Comparison of ENCODE assay signal across 9 cellular contexts in genomic region chr1:150973826-150974579, GRCh38. TPM values are rescaled to one million over a fixed set of nuclear protein-coding genes. Genes with fewer than 3 reads are reported as not detected.
A peak's percentile ranks its signal among the peaks of the same experiment; 100 is the strongest.
DNase-seq lines count a peak whose midpoint lies in the region; ATAC-seq and TF ChIP-seq lines count a peak whose summit lies in the region.
"Had no signal": no experiment of that assay in that cellular context is flagged by ENCODE, and none has a peak within 500 bp of the region (broad histone marks: within the 10 kb centered on the region; RNA-seq: fewer than 3 reads in every experiment).

No MANE protein-coding gene starts in this region.

- H3K27me3 Mint-ChIP-seq in activated T-cell treated with anti-CD3 and anti-CD28 coated beads, Interleukin-2, amount 50 U/mL, for 72 hours (ENCODE audit: low read depth), result no peaks in the 10 kb centered on the region
- H3K27me3 Mint-ChIP-seq in natural killer cell treated with Interleukin-12 subunit alpha and Interleukin-12 subunit beta and Interleukin-15 and Interleukin-18, amount 100 ng/mL, for 72 hours, result no peaks in the 10 kb centered on the region

- H3K9me3 Mint-ChIP-seq in activated T-cell treated with anti-CD3 and anti-CD28 coated beads, Interleukin-2, amount 50 U/mL, for 72 hours, result no peaks in the 10 kb centered on the region
- H3K9me3 Mint-ChIP-seq in natural killer cell treated with Interleukin-12 subunit alpha and Interleukin-12 subunit beta and Interleukin-15 and Interleukin-18, amount 100 ng/mL, for 72 hours, result no peaks in the 10 kb centered on the region

- peaks cover 61 to 79% (median 77%) of the 10 kb centered on the region in 4 donors for H3K4me1 ChIP-seq in esophagus muscularis mucosa
- peaks cover 4% of the 10 kb centered on the region for H3K4me1 ChIP-seq in urinary bladder (ENCODE audit: insufficient read depth)

- no peaks in the 10 kb centered on the region for H3K27me3 ChIP-seq in esophagus muscularis mucosa

- peaks cover 0 to 3% of the 10 kb centered on the region in 2 donors for H3K36me3 Mint-ChIP-seq in activated T-cell treated with anti-CD3 and anti-CD28 coated beads, Interleukin-2, amount 50 U/mL, for 72 hours (ENCODE audit: insufficient read depth in 2 of 2)
- H3K36me3 Mint-ChIP-seq in natural killer cell treated with Interleukin-12 subunit alpha and Interleukin-12 subunit beta and Interleukin-15 and Interleukin-18, amount 100 ng/mL, for 72 hours, result no peaks in the 10 kb centered on the region

- peak; percentile 78 for DNase-seq in GM13977 (ENCODE audit: low spot score)
- DNase-seq in NCI-H748 (lab: John Stamatoyannopoulos, UW; ENCODE audit: unreplicated experiment), result peak; percentile 51
- DNase-seq in activated T-cell treated with anti-CD3 and anti-CD28 coated beads, Interleukin-2, amount 50 U/mL, for 72 hours, result peak; percentile 52 to 54
- DNase-seq in esophagus muscularis mucosa (ENCODE audit: extremely low spot score), result no peak
- peak; percentile 64 for DNase-seq in natural killer cell treated with Interleukin-12 subunit alpha and Interleukin-12 subunit beta and Interleukin-15 and Interleukin-18, amount 100 ng/mL, for 72 hours (ENCODE audit: low spot score)
- no peak for DNase-seq in posterior vena cava (ENCODE audit: low spot score)

- no peak for TF ChIP-seq POLR2A in esophagus muscularis mucosa (IDR thresholded peaks at IDR 0.05; ENCODE audit: low read depth)

- TF ChIP-seq EP300 in esophagus muscularis mucosa (IDR thresholded peaks at IDR 0.05), result no peak

- peaks cover 0 to 2% (median under 1%) of the 10 kb centered on the region in 4 donors for H3K36me3 ChIP-seq in esophagus muscularis mucosa
- H3K36me3 ChIP-seq in urinary bladder (ENCODE audit: insufficient read depth), result no peaks in the 10 kb centered on the region

- TF ChIP-seq CTCF in GM13977 (IDR thresholded peaks at IDR 0.05; ENCODE audit: extremely low read depth, insufficient read depth, missing control alignments) (peak; percentile 1), esophagus muscularis mucosa (IDR thresholded peaks at IDR 0.05) (no peak)

- H3K9me3 ChIP-seq in esophagus muscularis mucosa, result no peaks in the 10 kb centered on the region

- ATAC-seq in HG02759 (IDR thresholded peaks at IDR 0.05; ENCODE audit: unreplicated experiment), result peak; percentile 47
- peak; percentile 44 to 49 for ATAC-seq in activated T-cell treated with anti-CD3 and anti-CD28 coated beads, Interleukin-2, amount 50 U/mL, for 72 hours (replicated peaks in 1 of 2)
- ATAC-seq in natural killer cell treated with Interleukin-12 subunit alpha and Interleukin-12 subunit beta and Interleukin-15 and Interleukin-18, amount 100 ng/mL, for 72 hours, result peak; percentile 57 to 68

- H3K4me3 ChIP-seq in esophagus muscularis mucosa (peak overlapping the region; percentile 73 to 98 (median 90)), urinary bladder (ENCODE audit: low read depth, low read length) (peak overlapping the region; percentile 89)

- peak overlapping the region; percentile 88 for H3K27ac Mint-ChIP-seq in activated T-cell treated with anti-CD3 and anti-CD28 coated beads, Interleukin-2, amount 50 U/mL, for 72 hours
- H3K27ac Mint-ChIP-seq in natural killer cell treated with Interleukin-12 subunit alpha and Interleukin-12 subunit beta and Interleukin-15 and Interleukin-18, amount 100 ng/mL, for 72 hours, result peak overlapping the region; percentile 74 to 93

- in situ Hi-C loops in GM13977 (cut with MboI; ENCODE audit: low pct_unique_long_range_greater_than_20kb, low sequenced_read_pairs, unreplicated experiment), result loop anchor here (25.0 kb wide), 1 partner anchor 737 kb away; the partner anchor contains the start of gene ANP32E

- H3K4me3 Mint-ChIP-seq in activated T-cell treated with anti-CD3 and anti-CD28 coated beads, Interleukin-2, amount 50 U/mL, for 72 hours, result peak overlapping the region; percentile 90 to 92
- H3K4me3 Mint-ChIP-seq in natural killer cell treated with Interleukin-12 subunit alpha and Interleukin-12 subunit beta and Interleukin-15 and Interleukin-18, amount 100 ng/mL, for 72 hours, result peak overlapping the region; percentile 88

- peak overlapping the region; percentile 93 to 98 (median 98) for H3K27ac ChIP-seq in esophagus muscularis mucosa (replicated peaks in 1 of 4)
- H3K27ac ChIP-seq in urinary bladder (ENCODE audit: low read depth), result peak overlapping the region; percentile 90

- peaks cover 68% of the 10 kb centered on the region for H3K4me1 Mint-ChIP-seq in activated T-cell treated with anti-CD3 and anti-CD28 coated beads, Interleukin-2, amount 50 U/mL, for 72 hours (ENCODE audit: low read depth)
- H3K4me1 Mint-ChIP-seq in natural killer cell treated with Interleukin-12 subunit alpha and Interleukin-12 subunit beta and Interleukin-15 and Interleukin-18, amount 100 ng/mL, for 72 hours (ENCODE audit: low read depth in 2 of 2), result peaks cover 52 to 56% of the 10 kb centered on the region in 2 donors

- intact Hi-C loops in esophagus muscularis mucosa (cut with DNase I) (loop anchor here (5.0 kb wide), 1 partner anchor 97 kb away; the partner anchor contains the start of gene ARNT), posterior vena cava (cut with DNase I) (no loop called here)

- under 1% methylated on average over 26 of the region's 67 CpGs for WGBS in esophagus muscularis mucosa
- WGBS in urinary bladder, result under 1% methylated on average over 66 of the region's 67 CpGs

RNA-seq across cellular contexts. Expression of gene CERS2, which starts 0.6 kb away (rescaled TPM):
- 100 to 1,000 TPM; 184 to 185 TPM for total RNA-seq in activated T-cell treated with anti-CD3 and anti-CD28 coated beads, Interleukin-2, amount 50 U/mL, for 72 hours
- total RNA-seq in esophagus muscularis mucosa, result 100 to 1,000 TPM in 3 of 4 donors, 10 to 100 TPM in 1; 91.8 to 130 (median 117) TPM
- 100 to 1,000 TPM; 170 to 211 TPM for total RNA-seq in natural killer cell treated with Interleukin-12 subunit alpha and Interleukin-12 subunit beta and Interleukin-15 and Interleukin-18, amount 100 ng/mL, for 72 hours
- 75.1 TPM for total RNA-seq in urinary bladder
- polyA plus RNA-seq in urinary bladder, result 131 TPM
- 100 to 1,000 TPM; 112 to 133 TPM for total RNA-seq in posterior vena cava

RNA-seq across cellular contexts. Expression of gene ANXA9, which starts 8.1 kb away (rescaled TPM):
- under 1 TPM in 1 of 2 donors, not detected in 1; 0.21 TPM for total RNA-seq in activated T-cell treated with anti-CD3 and anti-CD28 coated beads, Interleukin-2, amount 50 U/mL, for 72 hours
- under 1 TPM; 0.13 to 0.42 (median 0.34) TPM for total RNA-seq in esophagus muscularis mucosa
- total RNA-seq in natural killer cell treated with Interleukin-12 subunit alpha and Interleukin-12 subunit beta and Interleukin-15 and Interleukin-18, amount 100 ng/mL, for 72 hours, result not detected
- 5.2 TPM for total RNA-seq in urinary bladder
- polyA plus RNA-seq in urinary bladder, result 0.95 TPM
- under 1 TPM in 1 of 2 donors, not detected in 1; 0.19 TPM for total RNA-seq in posterior vena cava
- total RNA-seq: pulmonary artery endothelial cell had no signal

RNA-seq across cellular contexts. Expression of gene MINDY1, which starts 32.7 kb away (rescaled TPM):
- total RNA-seq in activated T-cell treated with anti-CD3 and anti-CD28 coated beads, Interleukin-2, amount 50 U/mL, for 72 hours, result 10 to 100 TPM; 10.9 to 11.9 TPM
- total RNA-seq in esophagus muscularis mucosa, result 10 to 100 TPM; 21.6 to 31.7 (median 27.0) TPM
- 10 to 100 TPM; 17.1 to 39.0 TPM for total RNA-seq in natural killer cell treated with Interleukin-12 subunit alpha and Interleukin-12 subunit beta and Interleukin-15 and Interleukin-18, amount 100 ng/mL, for 72 hours
- total RNA-seq in urinary bladder, result 19.7 TPM
- polyA plus RNA-seq in urinary bladder, result 19.6 TPM
- 10 to 100 TPM; 17.3 to 17.8 TPM for total RNA-seq in posterior vena cava

RNA-seq across cellular contexts. Expression of gene PRUNE1, which starts 34.2 kb away (rescaled TPM):
- total RNA-seq in activated T-cell treated with anti-CD3 and anti-CD28 coated beads, Interleukin-2, amount 50 U/mL, for 72 hours, result 10 to 100 TPM; 18.1 to 20.1 TPM
- total RNA-seq in esophagus muscularis mucosa, result 10 to 100 TPM; 17.4 to 40.7 (median 23.1) TPM
- total RNA-seq in natural killer cell treated with Interleukin-12 subunit alpha and Interleukin-12 subunit beta and Interleukin-15 and Interleukin-18, amount 100 ng/mL, for 72 hours, result 10 to 100 TPM; 12.7 to 13.1 TPM
- total RNA-seq in urinary bladder, result 19.1 TPM
- polyA plus RNA-seq in urinary bladder, result 23.5 TPM
- 10 to 100 TPM; 15.5 to 17.4 TPM for total RNA-seq in posterior vena cava

RNA-seq across cellular contexts. Expression of gene SETDB1, which starts 47.8 kb away (rescaled TPM):
- 10 to 100 TPM; 60.4 to 70.1 TPM for total RNA-seq in activated T-cell treated with anti-CD3 and anti-CD28 coated beads, Interleukin-2, amount 50 U/mL, for 72 hours
- 10 to 100 TPM; 24.9 to 30.2 (median 27.7) TPM for total RNA-seq in esophagus muscularis mucosa
- 10 to 100 TPM; 57.8 to 73.6 TPM for total RNA-seq in natural killer cell treated with Interleukin-12 subunit alpha and Interleukin-12 subunit beta and Interleukin-15 and Interleukin-18, amount 100 ng/mL, for 72 hours
- total RNA-seq in urinary bladder, result 47.6 TPM
- 21.0 TPM for polyA plus RNA-seq in urinary bladder
- total RNA-seq in posterior vena cava, result 10 to 100 TPM; 26.4 to 26.8 TPM

Comparison
In these comparisons a context has a peak if more than half of its experiments do, and no peak if none do; other contexts are left out.
1. DNase-seq: peak in GM13977 (single experiment), NCI-H748 (single experiment), activated T-cell treated with anti-CD3 and anti-CD28 coated beads, Interleukin-2, amount 50 U/mL, for 72 hours (2 of 2) and natural killer cell treated with Interleukin-12 subunit alpha and Interleukin-12 subunit beta and Interleukin-15 and Interleukin-18, amount 100 ng/mL, for 72 hours (single experiment); none in esophagus muscularis mucosa (single experiment) and posterior vena cava (single experiment).
2. Peak in every context shown above with its lines, with median percentiles within 50 percentile points of each other: ATAC-seq.